ENCODE assay signal across 8 cellular contexts in the genomic region with DNA sequence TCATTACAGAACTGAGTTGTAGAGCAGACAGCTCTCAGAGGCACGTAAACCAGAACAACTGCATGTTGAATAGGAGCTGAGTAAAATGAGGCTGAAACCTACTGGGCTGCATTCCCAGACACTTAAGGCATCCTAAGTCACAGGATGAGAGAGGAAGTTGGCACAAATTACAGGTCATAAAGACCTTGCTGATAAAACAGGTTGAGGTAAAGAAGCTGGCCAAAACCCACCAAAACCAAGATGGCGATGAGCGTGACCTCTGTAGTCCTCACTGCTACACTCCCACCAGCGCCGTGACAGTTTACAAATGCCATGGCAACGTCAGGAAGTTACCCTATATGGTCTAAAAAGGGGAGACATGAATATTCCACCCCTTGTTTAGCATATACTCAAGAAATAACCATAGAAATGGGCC.
DNase-seq lines count a peak whose midpoint lies in the region; ATAC-seq and TF ChIP-seq lines count a peak whose summit lies in the region.
"Not testable (repeated sequence)": the region's sequence is repeated elsewhere in the genome, so short reads cannot be mapped to it uniquely, and the experiment has no call there.

No MANE protein-coding gene starts in this region.

- H4K5ac ChIP-seq in H9 (ENCODE audit: insufficient read length, low read depth, low read length), result not testable (repeated sequence)

- H2AK5ac ChIP-seq in H9 (ENCODE audit: insufficient read length, low read length), result not testable (repeated sequence)

- not testable (repeated sequence) for H3K4me3 Mint-ChIP-seq in H9, mesothelial cell of epicardium

- not testable (repeated sequence) for H3K56ac ChIP-seq in H9 (ENCODE audit: insufficient read length, low read depth, low read length)

- H3K23me2 ChIP-seq in H9 (ENCODE audit: insufficient read length, low read depth, low read length, poor library complexity, severe bottlenecking), result not testable (repeated sequence)

- H3K27ac ChIP-seq in H9 (ENCODE audit: insufficient read length, low read depth, low read length), result not testable (repeated sequence)
- peak overlapping the region; percentile 77 for H3K27ac ChIP-seq in PC-3 (ENCODE audit: low read length)
- H3K27ac ChIP-seq in thyroid gland, result peak overlapping the region in 1 of 3 donors; percentile 35

- no CpG with 5 or more reads among the region's 6 CpGs for WGBS in H9 (ENCODE audit: extremely low coverage, insufficient read length, low lambda C conversion rate)
- WGBS in thyroid gland, 2 donors, result 78 to 88% methylated on average over 6 of the region's 6 CpGs

- H2BK15ac ChIP-seq in H9 (ENCODE audit: low read depth, low read length), result not testable (repeated sequence)

- H3T11ph ChIP-seq in H9 (ENCODE audit: low read length), result not testable (repeated sequence)

- H3K79me1 ChIP-seq in H9 (ENCODE audit: insufficient read depth, low read depth, low read length, poor library complexity, severe bottlenecking), result not testable (repeated sequence)

- not testable (repeated sequence) for H3F3A ChIP-seq in PC-3 (ENCODE audit: low read length, unreplicated experiment)

- not testable (repeated sequence) for TF ChIP-seq CTCF in AG10803 (conservative IDR thresholded peaks at IDR 0.05; ENCODE audit: low read length); H9 (conservative IDR thresholded peaks at IDR 0.05); PC-3 (conservative IDR thresholded peaks at IDR 0.05; ENCODE audit: low read depth, low read length); astrocyte of the spinal cord (IDR thresholded peaks at IDR 0.05; ENCODE audit: low read depth, low read length); epithelial cell of proximal tubule (conservative IDR thresholded peaks at IDR 0.05; ENCODE audit: low read depth, low read length); mesothelial cell of epicardium (IDR thresholded peaks at IDR 0.05; ENCODE audit: unreplicated experiment); thyroid gland (IDR thresholded peaks at IDR 0.05)

- TF ChIP-seq POLR2A in thyroid gland (IDR thresholded peaks at IDR 0.05), result not testable (repeated sequence)

- H2BK120ac ChIP-seq in H9 (ENCODE audit: low read depth, low read length, poor library complexity, severe bottlenecking), result not testable (repeated sequence)

- H3K36me3 ChIP-seq in PC-3 (ENCODE audit: low read depth, low read length); thyroid gland: not testable (repeated sequence)

- H2BK5ac ChIP-seq in H9 (ENCODE audit: insufficient read length, low read length), result not testable (repeated sequence)

- POLR2A ChIA-PET in PC-3 (lab: Charles Lee; ENCODE audit: unreplicated experiment), result interaction anchor here (0.7 kb wide), 1 partner anchor 314 kb away, joined by 8 read pairs; no protein-coding TSS in a partner anchor

- not testable (repeated sequence) for H3K9ac ChIP-seq in H9 (ENCODE audit: extremely low read depth, insufficient read length, low read length)
- peak overlapping the region; percentile 42 for H3K9ac ChIP-seq in PC-3 (ENCODE audit: low read length)

- not testable (repeated sequence) for H3K9me2 ChIP-seq in PC-3 (replicated peaks; ENCODE audit: low read length)

- ATAC-seq in PC-3 (peak; percentile 82), Right ventricle myocardium superior (ENCODE audit: poor library complexity) (peak; percentile 72)

- intact Hi-C loops in PC-3 (cut with micrococcal nuclease); Right ventricle myocardium superior (cut with DNase I); thyroid gland (cut with DNase I): not testable (repeated sequence)

- not testable (repeated sequence) for H2BK20ac ChIP-seq in H9 (ENCODE audit: low read depth, low read length, poor library complexity, severe bottlenecking)

- not testable (repeated sequence) for H3K9me3 Mint-ChIP-seq in H9, mesothelial cell of epicardium

- H4K91ac ChIP-seq in H9 (ENCODE audit: insufficient read length, low read depth, low read length), result not testable (repeated sequence)

- H3K27me3 Mint-ChIP-seq in H9 (ENCODE audit: low read depth); mesothelial cell of epicardium (ENCODE audit: low read depth): not testable (repeated sequence)

- not testable (repeated sequence) for H3K4me1 ChIP-seq in H9 (ENCODE audit: insufficient read depth, low read length)
- H3K4me1 ChIP-seq in PC-3 (ENCODE audit: insufficient read depth, low read length) (peaks cover 39% of the 10 kb centered on the region), thyroid gland (peaks cover 7 to 23% of the 10 kb centered on the region in 2 donors)

- H3K36me3 Mint-ChIP-seq in H9 (ENCODE audit: insufficient read depth in 1 of 3, low read depth in 3 of 3) (peaks cover 17 to 39% (median 28%) of the 10 kb centered on the region in 3 experiments; a peak in 6 of 7 replicates), mesothelial cell of epicardium (peaks cover 15% of the 10 kb centered on the region)

- H3K18ac ChIP-seq in H9 (ENCODE audit: insufficient read length, low read depth, low read length), result not testable (repeated sequence)

- H3K9me3 ChIP-seq in H9 (ENCODE audit: control insufficient read depth, low read depth, low read length); PC-3 (ENCODE audit: low read length); thyroid gland: not testable (repeated sequence)

- CTCF ChIA-PET in PC-3 (lab: Charles Lee), result interaction anchor here (1.0 kb wide), 1 partner anchor 227 kb away, joined by 3 read pairs; no protein-coding TSS in a partner anchor

- H4K20me1 ChIP-seq in H9 (ENCODE audit: control insufficient read depth, insufficient read depth, insufficient read length); PC-3 (ENCODE audit: low read length): not testable (repeated sequence)

- H3K4me1 Mint-ChIP-seq in H9 (peaks cover 15 to 27% of the 10 kb centered on the region in 2 experiments), mesothelial cell of epicardium (peaks cover 34% of the 10 kb centered on the region)

- peak; percentile 44 for DNase-seq in AG10803 (ENCODE audit: low read depth)
- not testable (repeated sequence) for DNase-seq in H9; Right ventricle myocardium superior; mesothelial cell of epicardium (ENCODE audit: low spot score in 2 of 2, unreplicated experiment in 2 of 2)
- peak; percentile 90 for DNase-seq in PC-3
- peak; percentile 59 for DNase-seq in astrocyte of the spinal cord (ENCODE audit: low read depth, low spot score)
- peak; percentile 25 for DNase-seq in epithelial cell of proximal tubule (ENCODE audit: low read depth)
- DNase-seq in thyroid gland, result peak; percentile 45 to 58

- not testable (repeated sequence) for H3K79me2 ChIP-seq in H9 (ENCODE audit: insufficient read depth, low read length); PC-3 (ENCODE audit: low read length)

- not testable (repeated sequence) for H2BK12ac ChIP-seq in H9 (ENCODE audit: insufficient read length, low read depth, low read length)

- not testable (repeated sequence) for H4K8ac ChIP-seq in H9 (replicated peaks; ENCODE audit: insufficient read length, low read depth, low read length)

- H2AFZ ChIP-seq in H9 (ENCODE audit: low read length); PC-3 (ENCODE audit: low read length): not testable (repeated sequence)

- not testable (repeated sequence) for H3K4ac ChIP-seq in H9 (ENCODE audit: low read depth, low read length)

- in situ Hi-C loops in astrocyte of the spinal cord (cut with HindIII; ENCODE audit: low sequenced_read_pairs), result not testable (repeated sequence)

- BruUV-seq in PC-3 (replicated peaks; lab: Mats Ljungman, UMichigan), result not testable (repeated sequence)

- not testable (repeated sequence) for H3K27me3 ChIP-seq in H9 (ENCODE audit: insufficient read depth, low read length); PC-3 (ENCODE audit: low read length); thyroid gland

- H3K4me3 ChIP-seq in AG10803 (ENCODE audit: low read length); PC-3 (ENCODE audit: low read length); astrocyte of the spinal cord (ENCODE audit: low read depth, low read length); epithelial cell of proximal tubule (ENCODE audit: low read depth, low read length); thyroid gland (replicated peaks in 1 of 3): not testable (repeated sequence)

- H3K23ac ChIP-seq in H9 (ENCODE audit: insufficient read length, low read depth, low read length), result not testable (repeated sequence)

- H3K4me2 ChIP-seq in H9 (ENCODE audit: insufficient read depth, insufficient read length, low read length), result not testable (repeated sequence)
- H3K4me2 ChIP-seq in PC-3 (ENCODE audit: low read length), result peak overlapping the region; percentile 42

- H3K27ac Mint-ChIP-seq in H9 (peak overlapping the region; percentile 8 to 55 (median 8); a peak in 3 of 7 replicates), mesothelial cell of epicardium (peak overlapping the region; percentile 58)

- H3K14ac ChIP-seq in H9 (ENCODE audit: insufficient read depth, low read length), result not testable (repeated sequence)
